Comparison of ENCODE assay signal across 2 cellular contexts in genomic region chr4:8181844-8182243, GRCh38.
TF ChIP-seq lines count a peak whose summit lies in the region.

No MANE protein-coding gene starts in this region.

TF ChIP-seq in IMR-90, 13 proteins besides CTCF, POLR2A, EP300 and RAD21:
- TF ChIP-seq RFX5 (IDR thresholded peaks at IDR 0.05; ENCODE audit: low read depth, low read length): no peak
- no peak for TF ChIP-seq SMC3 (IDR thresholded peaks at IDR 0.05; ENCODE audit: low read depth, low read length)
- TF ChIP-seq MAFK (IDR thresholded peaks at IDR 0.05; ENCODE audit: low read depth, low read length): no peak
- TF ChIP-seq NFE2L2 (IDR thresholded peaks at IDR 0.05; ENCODE audit: low read depth, low read length): no peak
- no peak for TF ChIP-seq FOS (IDR thresholded peaks at IDR 0.05; ENCODE audit: low read depth, low read length)
- no peak for TF ChIP-seq RCOR1 (IDR thresholded peaks at IDR 0.05; ENCODE audit: insufficient replicate concordance, low read length)
- TF ChIP-seq CEBPB (IDR thresholded peaks at IDR 0.05; ENCODE audit: low read depth, low read length): no peak
- TF ChIP-seq MXI1 (IDR thresholded peaks at IDR 0.05; ENCODE audit: borderline replicate concordance, low read depth, low read length): no peak
- TF ChIP-seq MAZ (IDR thresholded peaks at IDR 0.05; ENCODE audit: borderline replicate concordance, low read depth, low read length): no peak
- no peak for TF ChIP-seq BHLHE40 (IDR thresholded peaks at IDR 0.05; ENCODE audit: low read depth, low read length)

TF ChIP-seq in liver, 16 proteins besides CTCF, POLR2A, EP300 and RAD21:
- TF ChIP-seq JUND (IDR thresholded peaks at IDR 0.05): no peak
- no peak for TF ChIP-seq SP1 (IDR thresholded peaks at IDR 0.05)
- no peak for TF ChIP-seq GABPA (IDR thresholded peaks at IDR 0.05 in 1 of 2, conservative IDR thresholded peaks at IDR 0.05 in 1 of 2)
- peak; percentile 28 for TF ChIP-seq NR2F2 (IDR thresholded peaks at IDR 0.05)
TF ChIP-seq in liver: peak in this region for 1.
